Comparison of ENCODE assay signal across 8 cellular contexts in the genomic region with DNA sequence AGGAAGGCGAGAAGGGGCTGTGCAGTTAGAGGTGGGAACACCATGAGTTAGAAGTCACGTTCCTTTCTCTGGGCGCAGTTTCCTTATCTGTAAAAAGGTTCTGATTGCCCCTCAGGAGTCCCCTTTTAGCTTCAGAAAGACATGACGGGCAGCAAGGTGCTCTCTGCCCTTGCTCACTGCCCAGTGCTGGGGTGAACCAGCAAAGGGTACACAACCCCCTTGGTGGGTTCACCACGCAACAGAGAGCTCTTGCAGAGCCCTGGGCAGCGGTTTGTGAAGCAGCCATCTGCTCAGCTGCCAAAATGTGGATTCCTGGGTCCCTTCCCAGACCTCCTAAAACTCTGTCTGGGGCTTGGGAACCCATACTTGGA. TPM values are rescaled to one million over a fixed set of nuclear protein-coding genes. Genes with fewer than 3 reads are reported as not detected.
A peak's percentile ranks its signal among the peaks of the same experiment; 100 is the strongest.
DNase-seq lines count a peak whose midpoint lies in the region; ATAC-seq and TF ChIP-seq lines count a peak whose summit lies in the region.

No MANE protein-coding gene starts in this region.

- no peak for ATAC-seq in activated naive CD8-positive, alpha-beta T cell treated with anti-CD3 and anti-CD28 coated beads, Interleukin-2, amount 10 ng/mL, durations not matched to agents 7 days and 5 days (ENCODE audit: low read depth)
- ATAC-seq in left lobe of liver (peak; percentile 2), HG03135 (IDR thresholded peaks at IDR 0.05; ENCODE audit: unreplicated experiment) (no peak), HG02852 (IDR thresholded peaks at IDR 0.05; ENCODE audit: unreplicated experiment) (no peak)

- peaks cover 69% of the 10 kb centered on the region for H3K4me1 ChIP-seq in suprapubic skin

- H3K27ac ChIP-seq in suprapubic skin = peak overlapping the region; percentile 77

- peak overlapping the region; percentile 76 for H3K4me3 Mint-ChIP-seq in activated CD4-positive, alpha-beta T cell treated with anti-CD3 and anti-CD28 coated beads, Interleukin-2, amount 10 ng/mL, durations not matched to agents 24 days and 14 days
- peak overlapping the region; percentile 82 for H3K4me3 Mint-ChIP-seq in activated naive CD8-positive, alpha-beta T cell treated with anti-CD3 and anti-CD28 coated beads, Interleukin-2, amount 10 ng/mL, durations not matched to agents 7 days and 5 days

- no peaks in the 10 kb centered on the region for H3K27me3 ChIP-seq in suprapubic skin

- H3K27me3 Mint-ChIP-seq in activated CD4-positive, alpha-beta T cell treated with anti-CD3 and anti-CD28 coated beads, Interleukin-2, amount 10 ng/mL, durations not matched to agents 24 days and 14 days = peaks cover 2% of the 10 kb centered on the region
- peaks cover 2% of the 10 kb centered on the region for H3K27me3 Mint-ChIP-seq in activated naive CD8-positive, alpha-beta T cell treated with anti-CD3 and anti-CD28 coated beads, Interleukin-2, amount 10 ng/mL, durations not matched to agents 7 days and 5 days

- TF ChIP-seq POLR2A in suprapubic skin (IDR thresholded peaks at IDR 0.05) = no peak

- H3K27ac Mint-ChIP-seq in activated CD4-positive, alpha-beta T cell treated with anti-CD3 and anti-CD28 coated beads, Interleukin-2, amount 10 ng/mL, durations not matched to agents 24 days and 14 days = peak overlapping the region; percentile 89
- H3K27ac Mint-ChIP-seq in activated naive CD8-positive, alpha-beta T cell treated with anti-CD3 and anti-CD28 coated beads, Interleukin-2, amount 10 ng/mL, durations not matched to agents 7 days and 5 days = peak overlapping the region; percentile 89

- no peaks in the 10 kb centered on the region for H3K9me3 Mint-ChIP-seq in activated CD4-positive, alpha-beta T cell treated with anti-CD3 and anti-CD28 coated beads, Interleukin-2, amount 10 ng/mL, durations not matched to agents 24 days and 14 days
- no peaks in the 10 kb centered on the region for H3K9me3 Mint-ChIP-seq in activated naive CD8-positive, alpha-beta T cell treated with anti-CD3 and anti-CD28 coated beads, Interleukin-2, amount 10 ng/mL, durations not matched to agents 7 days and 5 days

- no peaks in the 10 kb centered on the region for H3K36me3 ChIP-seq in suprapubic skin

- 25% methylated on average over 6 of the region's 6 CpGs for WGBS in suprapubic skin

- H3K36me3 Mint-ChIP-seq in activated CD4-positive, alpha-beta T cell treated with anti-CD3 and anti-CD28 coated beads, Interleukin-2, amount 10 ng/mL, durations not matched to agents 24 days and 14 days (ENCODE audit: low read depth) = peaks cover 9% of the 10 kb centered on the region
- H3K36me3 Mint-ChIP-seq in activated naive CD8-positive, alpha-beta T cell treated with anti-CD3 and anti-CD28 coated beads, Interleukin-2, amount 10 ng/mL, durations not matched to agents 7 days and 5 days = peaks cover 2% of the 10 kb centered on the region

- no peak for TF ChIP-seq CTCF in suprapubic skin (IDR thresholded peaks at IDR 0.05)

- no peaks in the 10 kb centered on the region for H3K9me3 ChIP-seq in suprapubic skin

- peak; percentile 65 for DNase-seq in activated CD4-positive, alpha-beta T cell treated with anti-CD3 and anti-CD28 coated beads, Interleukin-2, amount 10 ng/mL, durations not matched to agents 24 days and 14 days
- no peak for DNase-seq in activated CD4-positive, alpha-beta T cell treated with anti-CD3 and anti-CD28 coated beads for 1 hour
- DNase-seq in activated naive CD8-positive, alpha-beta T cell treated with anti-CD3 and anti-CD28 coated beads, Interleukin-2, amount 10 ng/mL, durations not matched to agents 7 days and 5 days = no peak
- DNase-seq in left lobe of liver (ENCODE audit: low spot score) (no peak), suprapubic skin (ENCODE audit: low spot score in 2 of 2) (no peak), NCI-H82 (lab: John Stamatoyannopoulos, UW) (no peak)

- intact Hi-C loops in activated CD4-positive, alpha-beta T cell treated with anti-CD3 and anti-CD28 coated beads, Interleukin-2, amount 10 ng/mL, durations not matched to agents 24 days and 14 days (cut with micrococcal nuclease) = loop anchor here (1.0 to 10.0 kb wide), 5 partner anchors 9 to 200 kb away; partner anchors contain the start of genes CCDC32, KNL1, RAD51 and RMDN3

- no peak for TF ChIP-seq EP300 in suprapubic skin (IDR thresholded peaks at IDR 0.05)

- POLR2A ChIA-PET in activated naive CD8-positive, alpha-beta T cell treated with anti-CD3 and anti-CD28 coated beads, Interleukin-2, amount 10 ng/mL, durations not matched to agents 7 days and 5 days (lab: Charles Lee) = interaction anchor here (0.5 to 4.4 kb wide), 12 partner anchors 9 to 639 kb away, joined by 3 to 25 read pairs (median 7); partner anchors contain the start of genes CHP1, RAD51, RMDN3 and VPS18

- peaks cover 33% of the 10 kb centered on the region for H3K4me1 Mint-ChIP-seq in activated CD4-positive, alpha-beta T cell treated with anti-CD3 and anti-CD28 coated beads, Interleukin-2, amount 10 ng/mL, durations not matched to agents 24 days and 14 days
- H3K4me1 Mint-ChIP-seq in activated naive CD8-positive, alpha-beta T cell treated with anti-CD3 and anti-CD28 coated beads, Interleukin-2, amount 10 ng/mL, durations not matched to agents 7 days and 5 days = peaks cover 27% of the 10 kb centered on the region

- peak overlapping the region; percentile 70 for H3K4me3 ChIP-seq in suprapubic skin

RNA-seq across cellular contexts. Expression of gene GCHFR, which starts 0.9 kb away (rescaled TPM):
- total RNA-seq in activated CD4-positive, alpha-beta T cell treated with anti-CD3 and anti-CD28 coated beads, Interleukin-2, amount 10 ng/mL, durations not matched to agents 24 days and 14 days = 34.7 and 37.2 TPM in 2 replicates
- 10 to 100 TPM; 58.2 to 61.5 TPM for total RNA-seq in activated naive CD8-positive, alpha-beta T cell treated with anti-CD3 and anti-CD28 coated beads, Interleukin-2, amount 10 ng/mL, durations not matched to agents 7 days and 5 days
- 106 TPM for total RNA-seq in left lobe of liver
- 10 to 100 TPM; 39.4 to 70.3 (median 56.2) TPM for total RNA-seq in suprapubic skin

RNA-seq across cellular contexts. Expression of gene C15orf62, which starts 5.0 kb away (rescaled TPM):
- total RNA-seq in activated CD4-positive, alpha-beta T cell treated with anti-CD3 and anti-CD28 coated beads, Interleukin-2, amount 10 ng/mL, durations not matched to agents 24 days and 14 days = 0.43 and 0.51 TPM in 2 replicates
- 1 to 10 TPM; 2.4 TPM for total RNA-seq in activated naive CD8-positive, alpha-beta T cell treated with anti-CD3 and anti-CD28 coated beads, Interleukin-2, amount 10 ng/mL, durations not matched to agents 7 days and 5 days
- 1.0 TPM for total RNA-seq in left lobe of liver
- total RNA-seq in suprapubic skin = 10 to 100 TPM in 3 of 4 donors, 1 to 10 TPM in 1; 6.8 to 25.2 (median 19.6) TPM

RNA-seq across cellular contexts. Expression of gene RMDN3, which starts 9.7 kb away (rescaled TPM):
- total RNA-seq in activated CD4-positive, alpha-beta T cell treated with anti-CD3 and anti-CD28 coated beads, Interleukin-2, amount 10 ng/mL, durations not matched to agents 24 days and 14 days = 36.1 and 38.9 TPM in 2 replicates
- 10 to 100 TPM; 32.5 to 36.4 TPM for total RNA-seq in activated naive CD8-positive, alpha-beta T cell treated with anti-CD3 and anti-CD28 coated beads, Interleukin-2, amount 10 ng/mL, durations not matched to agents 7 days and 5 days
- 47.3 TPM for total RNA-seq in left lobe of liver
- total RNA-seq in suprapubic skin = 10 to 100 TPM; 25.4 to 44.8 (median 35.6) TPM

RNA-seq across cellular contexts. Expression of gene ZFYVE19, which starts 42.1 kb away (rescaled TPM):
- total RNA-seq in activated CD4-positive, alpha-beta T cell treated with anti-CD3 and anti-CD28 coated beads, Interleukin-2, amount 10 ng/mL, durations not matched to agents 24 days and 14 days = 35.6 and 37.6 TPM in 2 replicates
- total RNA-seq in activated naive CD8-positive, alpha-beta T cell treated with anti-CD3 and anti-CD28 coated beads, Interleukin-2, amount 10 ng/mL, durations not matched to agents 7 days and 5 days = 10 to 100 TPM; 30.1 to 31.7 TPM
- 19.9 TPM for total RNA-seq in left lobe of liver
- total RNA-seq in suprapubic skin = 10 to 100 TPM; 33.3 to 57.1 (median 37.9) TPM

RNA-seq across cellular contexts. Expression of gene DNAJC17, which starts 42.5 kb away (rescaled TPM):
- 53.8 and 54.3 TPM in 2 replicates for total RNA-seq in activated CD4-positive, alpha-beta T cell treated with anti-CD3 and anti-CD28 coated beads, Interleukin-2, amount 10 ng/mL, durations not matched to agents 24 days and 14 days
- total RNA-seq in activated naive CD8-positive, alpha-beta T cell treated with anti-CD3 and anti-CD28 coated beads, Interleukin-2, amount 10 ng/mL, durations not matched to agents 7 days and 5 days = 10 to 100 TPM; 45.6 to 47.2 TPM
- total RNA-seq in left lobe of liver = 31.3 TPM
- total RNA-seq in suprapubic skin = 10 to 100 TPM; 20.4 to 40.2 (median 30.3) TPM
